Comparison of ENCODE assay signal across 2 cellular contexts in the genomic region with DNA sequence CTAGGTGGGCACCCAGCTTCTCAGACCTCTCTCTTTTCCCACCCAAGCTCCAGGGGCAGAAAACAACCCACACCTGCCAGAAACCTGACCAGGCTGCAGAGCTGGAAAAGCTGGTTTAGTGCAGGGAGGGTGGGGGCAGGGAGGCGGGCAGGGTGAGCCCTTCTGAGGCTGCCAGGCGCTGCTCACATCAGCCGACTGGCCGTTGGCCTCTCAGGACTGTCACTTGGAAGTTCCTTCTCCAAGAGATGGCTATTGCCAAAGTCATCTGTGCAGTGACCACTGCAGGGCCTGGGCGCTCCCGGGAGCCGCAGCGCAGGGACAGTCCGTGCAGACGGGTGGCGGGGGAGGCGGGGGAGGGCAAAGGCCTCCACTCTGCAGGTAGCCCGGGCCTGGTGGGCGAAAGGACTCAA.
TF ChIP-seq lines count a peak whose summit lies in the region.

No MANE protein-coding gene starts in this region.

TF ChIP-seq in HCT116, 20 proteins besides CTCF, POLR2A, EP300 and RAD21 (continued from another document):
- TF ChIP-seq EZH2 (IDR thresholded peaks at IDR 0.05) = no peak
- no peak for TF ChIP-seq CBX3 (IDR thresholded peaks at IDR 0.05; ENCODE audit: low read depth)
- peak; percentile 58 for TF ChIP-seq YY1 (IDR thresholded peaks at IDR 0.05; ENCODE audit: extremely low read depth, insufficient replicate concordance, low read depth, low read length)
- TF ChIP-seq, protein P1, sequence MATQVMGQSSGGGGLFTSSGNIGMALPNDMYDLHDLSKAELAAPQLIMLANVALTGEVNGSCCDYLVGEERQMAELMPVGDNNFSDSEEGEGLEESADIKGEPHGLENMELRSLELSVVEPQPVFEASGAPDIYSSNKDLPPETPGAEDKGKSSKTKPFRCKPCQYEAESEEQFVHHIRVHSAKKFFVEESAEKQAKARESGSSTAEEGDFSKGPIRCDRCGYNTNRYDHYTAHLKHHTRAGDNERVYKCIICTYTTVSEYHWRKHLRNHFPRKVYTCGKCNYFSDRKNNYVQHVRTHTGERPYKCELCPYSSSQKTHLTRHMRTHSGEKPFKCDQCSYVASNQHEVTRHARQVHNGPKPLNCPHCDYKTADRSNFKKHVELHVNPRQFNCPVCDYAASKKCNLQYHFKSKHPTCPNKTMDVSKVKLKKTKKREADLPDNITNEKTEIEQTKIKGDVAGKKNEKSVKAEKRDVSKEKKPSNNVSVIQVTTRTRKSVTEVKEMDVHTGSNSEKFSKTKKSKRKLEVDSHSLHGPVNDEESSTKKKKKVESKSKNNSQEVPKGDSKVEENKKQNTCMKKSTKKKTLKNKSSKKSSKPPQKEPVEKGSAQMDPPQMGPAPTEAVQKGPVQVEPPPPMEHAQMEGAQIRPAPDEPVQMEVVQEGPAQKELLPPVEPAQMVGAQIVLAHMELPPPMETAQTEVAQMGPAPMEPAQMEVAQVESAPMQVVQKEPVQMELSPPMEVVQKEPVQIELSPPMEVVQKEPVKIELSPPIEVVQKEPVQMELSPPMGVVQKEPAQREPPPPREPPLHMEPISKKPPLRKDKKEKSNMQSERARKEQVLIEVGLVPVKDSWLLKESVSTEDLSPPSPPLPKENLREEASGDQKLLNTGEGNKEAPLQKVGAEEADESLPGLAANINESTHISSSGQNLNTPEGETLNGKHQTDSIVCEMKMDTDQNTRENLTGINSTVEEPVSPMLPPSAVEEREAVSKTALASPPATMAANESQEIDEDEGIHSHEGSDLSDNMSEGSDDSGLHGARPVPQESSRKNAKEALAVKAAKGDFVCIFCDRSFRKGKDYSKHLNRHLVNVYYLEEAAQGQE (IDR thresholded peaks at IDR 0.05; ENCODE audit: low read depth) = no peak
- no peak for TF ChIP-seq SIN3A (IDR thresholded peaks at IDR 0.05; ENCODE audit: low read depth)
- TF ChIP-seq EGR1 (IDR thresholded peaks at IDR 0.05; ENCODE audit: low read depth) = no peak
- peak; percentile 67 for TF ChIP-seq POLR2AphosphoS5 (IDR thresholded peaks at IDR 0.05; ENCODE audit: low read depth, low read length)

TF ChIP-seq in neural cell, 6 proteins besides CTCF, POLR2A, EP300 and RAD21 (continued from another document):
- TF ChIP-seq, protein P1 (IDR thresholded peaks at IDR 0.05; ENCODE audit: borderline replicate concordance) = no peak
